10 cellular contexts compared by ENCODE assay signal in the genomic region with DNA sequence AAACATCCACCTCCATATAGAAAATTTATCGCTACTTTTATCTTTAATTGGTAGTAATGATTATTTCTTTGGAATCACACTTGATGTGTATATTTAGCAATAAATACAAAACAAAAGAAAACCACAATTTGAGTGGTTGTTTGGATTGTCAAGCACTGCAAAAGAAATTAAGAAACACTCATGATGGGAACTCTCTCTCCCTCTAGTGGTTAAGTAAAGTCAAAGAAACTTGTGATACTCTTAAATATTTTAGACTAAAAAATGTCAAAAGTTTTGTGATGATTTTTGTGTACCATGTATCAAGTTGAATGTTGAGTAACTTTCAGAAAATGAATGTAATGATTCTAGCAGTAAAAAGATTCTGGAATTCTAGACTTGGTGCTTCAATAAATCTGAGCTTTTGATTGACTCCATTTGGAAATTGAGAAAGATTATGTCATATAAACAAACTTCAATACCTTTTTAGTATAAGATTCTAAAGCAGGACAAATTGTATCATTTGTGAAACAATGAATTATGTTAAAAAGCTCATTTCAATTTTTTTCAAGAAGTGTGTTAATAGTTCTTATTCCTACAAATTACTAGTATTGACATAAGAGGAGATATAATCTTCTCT.
DNase-seq lines count a peak whose midpoint lies in the region; ATAC-seq and TF ChIP-seq lines count a peak whose summit lies in the region.
"Had no signal": no experiment of that assay in that cellular context is flagged by ENCODE, and none has a peak within 500 bp of the region (broad histone marks: within the 10 kb centered on the region; RNA-seq: fewer than 3 reads in every experiment).

No MANE protein-coding gene starts in this region.

- DNase-seq in ELR (ENCODE audit: low read depth): peak; percentile 5
- no peak for DNase-seq in brain microvascular endothelial cell
- no peak for DNase-seq in T-helper 1 cell
- DNase-seq in activated T-cell treated with anti-CD3 and anti-CD28 coated beads, Interleukin-2, amount 50 U/mL, for 24 hours: no peak
- DNase-seq: activated T-cell treated with anti-CD3 and anti-CD28 coated beads, Interleukin-2, amount 50 U/mL, for 72 hours; immature natural killer cell; T-helper 9 cell had no signal

- 0 out of 2 replicates have a peak, but pooled peaks have one; percentile 11 for TF ChIP-seq RAD21 in Ishikawa (IDR thresholded peaks at IDR 0.05; ENCODE audit: low read depth)

- no peaks in the 10 kb centered on the region for H3K27me3 ChIP-seq in brain microvascular endothelial cell (replicated peaks)

- H3K27me3 Mint-ChIP-seq in nephron (ENCODE audit: low read depth): peaks cover 4% of the 10 kb centered on the region
- H3K27me3 Mint-ChIP-seq in activated T-cell treated with anti-CD3 and anti-CD28 coated beads, Interleukin-2, amount 50 U/mL, for 24 hours: no peaks in the 10 kb centered on the region

- H3K27ac Mint-ChIP-seq in nephron: no peak overlapping the region
- H3K27ac Mint-ChIP-seq in activated T-cell treated with anti-CD3 and anti-CD28 coated beads, Interleukin-2, amount 50 U/mL, for 24 hours: no peak overlapping the region
- H3K27ac Mint-ChIP-seq: activated T-cell treated with anti-CD3 and anti-CD28 coated beads, Interleukin-2, amount 50 U/mL, for 72 hours; immature natural killer cell had no signal

- H3K36me3 ChIP-seq in brain microvascular endothelial cell (replicated peaks): no peaks in the 10 kb centered on the region

- no peak for ATAC-seq in HG03095 (IDR thresholded peaks at IDR 0.05; ENCODE audit: unreplicated experiment)
- ATAC-seq: activated T-cell treated with anti-CD3 and anti-CD28 coated beads, Interleukin-2, amount 50 U/mL, for 72 hours had no signal

- H3K36me3 Mint-ChIP-seq in nephron (ENCODE audit: low read depth): no peaks in the 10 kb centered on the region
- no peaks in the 10 kb centered on the region for H3K36me3 Mint-ChIP-seq in activated T-cell treated with anti-CD3 and anti-CD28 coated beads, Interleukin-2, amount 50 U/mL, for 24 hours (ENCODE audit: low read depth)
- H3K36me3 Mint-ChIP-seq: immature natural killer cell had no signal

- in situ Hi-C loops in brain microvascular endothelial cell (cut with HindIII; ENCODE audit: low pct_ligation_motif_present, low sequenced_read_pairs): no loop called here

- H3K4me3 ChIP-seq in brain microvascular endothelial cell (ENCODE audit: low read depth, low read length): no peak overlapping the region

- H3K27ac ChIP-seq in brain microvascular endothelial cell: no peak overlapping the region

- TF ChIP-seq EP300 in Ishikawa (IDR thresholded peaks at IDR 0.05; ENCODE audit: borderline replicate concordance): no peak

- TF ChIP-seq CTCF in brain microvascular endothelial cell (IDR thresholded peaks at IDR 0.05; ENCODE audit: low read depth, low read length, missing control alignments) (peak; percentile 31), nephron (IDR thresholded peaks at IDR 0.05; ENCODE audit: unreplicated experiment in 3 of 3) (peak; percentile 46 to 64 (median 52))

- no peak overlapping the region for H3K4me3 Mint-ChIP-seq in nephron
- H3K4me3 Mint-ChIP-seq in activated T-cell treated with anti-CD3 and anti-CD28 coated beads, Interleukin-2, amount 50 U/mL, for 24 hours: no peak overlapping the region
- H3K4me3 Mint-ChIP-seq: activated T-cell treated with anti-CD3 and anti-CD28 coated beads, Interleukin-2, amount 50 U/mL, for 72 hours; immature natural killer cell had no signal

- no peaks in the 10 kb centered on the region for H3K4me1 Mint-ChIP-seq in nephron
- no peaks in the 10 kb centered on the region for H3K4me1 Mint-ChIP-seq in activated T-cell treated with anti-CD3 and anti-CD28 coated beads, Interleukin-2, amount 50 U/mL, for 24 hours (ENCODE audit: low read depth)
- H3K4me1 Mint-ChIP-seq: immature natural killer cell had no signal

- H3K9me3 Mint-ChIP-seq in nephron: no peaks in the 10 kb centered on the region
- H3K9me3 Mint-ChIP-seq in activated T-cell treated with anti-CD3 and anti-CD28 coated beads, Interleukin-2, amount 50 U/mL, for 24 hours: peaks cover 4% of the 10 kb centered on the region

TF ChIP-seq in Ishikawa, 13 proteins besides CTCF, POLR2A, EP300 and RAD21:
- TF ChIP-seq TAF1 (IDR thresholded peaks at IDR 0.05; ENCODE audit: low read depth): no peak
- TF ChIP-seq, protein P1, sequence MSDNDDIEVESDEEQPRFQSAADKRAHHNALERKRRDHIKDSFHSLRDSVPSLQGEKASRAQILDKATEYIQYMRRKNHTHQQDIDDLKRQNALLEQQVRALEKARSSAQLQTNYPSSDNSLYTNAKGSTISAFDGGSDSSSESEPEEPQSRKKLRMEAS (IDR thresholded peaks at IDR 0.05): no peak
- no peak for TF ChIP-seq TEAD4 (IDR thresholded peaks at IDR 0.05)
- TF ChIP-seq, protein P2, sequence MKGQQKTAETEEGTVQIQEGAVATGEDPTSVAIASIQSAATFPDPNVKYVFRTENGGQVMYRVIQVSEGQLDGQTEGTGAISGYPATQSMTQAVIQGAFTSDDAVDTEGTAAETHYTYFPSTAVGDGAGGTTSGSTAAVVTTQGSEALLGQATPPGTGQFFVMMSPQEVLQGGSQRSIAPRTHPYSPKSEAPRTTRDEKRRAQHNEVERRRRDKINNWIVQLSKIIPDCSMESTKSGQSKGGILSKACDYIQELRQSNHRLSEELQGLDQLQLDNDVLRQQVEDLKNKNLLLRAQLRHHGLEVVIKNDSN (IDR thresholded peaks at IDR 0.05): no peak
- no peak for TF ChIP-seq TCF12 (IDR thresholded peaks at IDR 0.05; ENCODE audit: low read depth)
- no peak for TF ChIP-seq CREB1 (IDR thresholded peaks at IDR 0.05; ENCODE audit: low read depth)
- no peak for TF ChIP-seq EGR1 (IDR thresholded peaks at IDR 0.05)
- TF ChIP-seq FOXM1 (IDR thresholded peaks at IDR 0.05; ENCODE audit: borderline replicate concordance, low read depth): no peak
TF ChIP-seq in Ishikawa: peak in this region for 0.
